8 cellular contexts compared by ENCODE assay signal in genomic region chr5:127875235-127876021, GRCh38.
DNase-seq lines count a peak whose midpoint lies in the region; ATAC-seq and TF ChIP-seq lines count a peak whose summit lies in the region.

No MANE protein-coding gene starts in this region.

- no peak overlapping the region for H3K27ac ChIP-seq in effector memory CD4-positive, alpha-beta T cell (ENCODE audit: insufficient read depth, low read length, poor library complexity, severe bottlenecking)

- no peak overlapping the region for H3K4me3 ChIP-seq in foreskin fibroblast (ENCODE audit: low read depth in 1 of 2, low read length in 2 of 2)
- no peak overlapping the region for H3K4me3 ChIP-seq in effector memory CD4-positive, alpha-beta T cell (ENCODE audit: insufficient read depth, low read depth, low read length, poor library complexity, severe bottlenecking)

- peak; percentile 92 for ATAC-seq in GM18870 (IDR thresholded peaks at IDR 0.05; ENCODE audit: unreplicated experiment)
- ATAC-seq in HG02973 (IDR thresholded peaks at IDR 0.05; ENCODE audit: unreplicated experiment) = peak; percentile 92

- DNase-seq in COLO829 (ENCODE audit: low spot score) (peak; percentile 25), NCI-H2081 treated with DMSO at 0.1 percent for 48 hours (lab: John Stamatoyannopoulos, UW) (peak; percentile 0), foreskin fibroblast (peak; percentile 57 to 78), osteocyte (ENCODE audit: extremely low spot score, unreplicated experiment) (no peak)
- peak; percentile 56 for DNase-seq in activated CD4-positive, alpha-beta T cell treated with anti-CD3 and anti-CD28 coated beads, Interleukin-2, amount 10 ng/mL, durations not matched to agents 24 days and 14 days
- DNase-seq in effector memory CD4-positive, alpha-beta T cell = no peak

- no peaks in the 10 kb centered on the region for H3K36me3 Mint-ChIP-seq in activated CD4-positive, alpha-beta T cell treated with anti-CD3 and anti-CD28 coated beads, Interleukin-2, amount 10 ng/mL, durations not matched to agents 24 days and 14 days (ENCODE audit: low read depth)
- no peaks in the 10 kb centered on the region for H3K36me3 Mint-ChIP-seq in osteocyte (ENCODE audit: unreplicated experiment)

- H3K4me1 Mint-ChIP-seq in activated CD4-positive, alpha-beta T cell treated with anti-CD3 and anti-CD28 coated beads, Interleukin-2, amount 10 ng/mL, durations not matched to agents 24 days and 14 days = no peaks in the 10 kb centered on the region
- peaks cover 23% of the 10 kb centered on the region for H3K4me1 Mint-ChIP-seq in osteocyte (ENCODE audit: unreplicated experiment)

- no peaks in the 10 kb centered on the region for H3K4me1 ChIP-seq in effector memory CD4-positive, alpha-beta T cell (ENCODE audit: control insufficient read depth, insufficient read depth, low read length, poor library complexity, severe bottlenecking)

- no peak overlapping the region for H3K4me3 Mint-ChIP-seq in activated CD4-positive, alpha-beta T cell treated with anti-CD3 and anti-CD28 coated beads, Interleukin-2, amount 10 ng/mL, durations not matched to agents 24 days and 14 days
- no peak overlapping the region for H3K4me3 Mint-ChIP-seq in osteocyte (ENCODE audit: unreplicated experiment)

- no peak for TF ChIP-seq CTCF in foreskin fibroblast (IDR thresholded peaks at IDR 0.05; ENCODE audit: low read depth, low read length)
- peak; percentile 60 for TF ChIP-seq CTCF in osteocyte (IDR thresholded peaks at IDR 0.05)

- no peaks in the 10 kb centered on the region for H3K27me3 ChIP-seq in effector memory CD4-positive, alpha-beta T cell (replicated peaks; ENCODE audit: control insufficient read depth, insufficient read depth, low read length, poor library complexity, severe bottlenecking)

- H3K9me3 Mint-ChIP-seq in activated CD4-positive, alpha-beta T cell treated with anti-CD3 and anti-CD28 coated beads, Interleukin-2, amount 10 ng/mL, durations not matched to agents 24 days and 14 days = no peaks in the 10 kb centered on the region
- H3K9me3 Mint-ChIP-seq in osteocyte (ENCODE audit: unreplicated experiment) = no peaks in the 10 kb centered on the region

- peaks cover 6% of the 10 kb centered on the region for H3K27me3 Mint-ChIP-seq in activated CD4-positive, alpha-beta T cell treated with anti-CD3 and anti-CD28 coated beads, Interleukin-2, amount 10 ng/mL, durations not matched to agents 24 days and 14 days
- no peaks in the 10 kb centered on the region for H3K27me3 Mint-ChIP-seq in osteocyte (ENCODE audit: unreplicated experiment)

- no peaks in the 10 kb centered on the region for H3K36me3 ChIP-seq in effector memory CD4-positive, alpha-beta T cell (ENCODE audit: control insufficient read depth, insufficient read depth, low read length)

- intact Hi-C loops in activated CD4-positive, alpha-beta T cell treated with anti-CD3 and anti-CD28 coated beads, Interleukin-2, amount 10 ng/mL, durations not matched to agents 24 days and 14 days (cut with micrococcal nuclease) = loop anchor here (2.0 kb wide), 1 partner anchor 325 kb away; no protein-coding TSS in a partner anchor

- H3K9me3 ChIP-seq in effector memory CD4-positive, alpha-beta T cell (ENCODE audit: control insufficient read depth, low read length) = no peaks in the 10 kb centered on the region

- H3K27ac Mint-ChIP-seq in activated CD4-positive, alpha-beta T cell treated with anti-CD3 and anti-CD28 coated beads, Interleukin-2, amount 10 ng/mL, durations not matched to agents 24 days and 14 days = no peak overlapping the region
- no peak overlapping the region for H3K27ac Mint-ChIP-seq in osteocyte (ENCODE audit: unreplicated experiment)

Comparison
In these comparisons a context has a peak if more than half of its experiments do, and no peak if none do; other contexts are left out.
1. DNase-seq: peak in COLO829 (single experiment), NCI-H2081 treated with DMSO at 0.1 percent for 48 hours (single experiment), activated CD4-positive, alpha-beta T cell treated with anti-CD3 and anti-CD28 coated beads, Interleukin-2, amount 10 ng/mL, durations not matched to agents 24 days and 14 days (single experiment) and foreskin fibroblast (2 of 2); none in osteocyte (single experiment) and effector memory CD4-positive, alpha-beta T cell (0 of 3).